In the genomic region with DNA sequence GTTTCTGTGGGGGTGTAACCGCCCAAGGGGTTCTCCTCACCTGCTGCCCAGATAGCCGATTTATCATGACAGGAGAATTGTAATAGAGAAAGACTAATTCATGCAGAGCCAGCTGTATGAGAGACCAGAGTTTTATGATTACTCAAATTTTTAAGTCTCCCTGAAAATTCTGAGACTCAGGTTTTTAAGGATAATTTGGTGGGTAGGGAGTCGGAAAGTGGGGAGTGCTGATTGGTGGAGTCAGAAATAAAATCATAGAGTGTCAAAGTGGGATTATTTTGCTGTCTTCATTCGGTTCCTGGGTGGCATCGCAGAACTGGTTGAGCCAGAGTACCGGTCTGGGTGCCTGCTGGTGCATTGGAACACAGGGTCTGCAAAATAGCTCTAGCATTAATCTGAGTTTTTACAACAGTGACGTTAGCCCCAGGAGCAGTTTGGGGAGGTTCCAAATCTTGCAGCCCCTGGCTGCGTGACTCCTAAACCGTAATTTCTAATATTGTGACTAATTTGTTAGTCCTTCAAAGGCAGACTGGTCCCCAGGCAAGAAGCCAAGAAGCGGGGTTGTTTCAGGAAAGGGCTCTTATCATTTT, we compare ENCODE assay signal across 9 cellular contexts. TPM values are rescaled to one million over a fixed set of nuclear protein-coding genes. Genes with fewer than 3 reads are reported as not detected.
A peak's percentile ranks its signal among the peaks of the same experiment; 100 is the strongest.
DNase-seq lines count a peak whose midpoint lies in the region; ATAC-seq and TF ChIP-seq lines count a peak whose summit lies in the region.
"Had no signal": no experiment of that assay in that cellular context is flagged by ENCODE, and none has a peak within 500 bp of the region (broad histone marks: within the 10 kb centered on the region; RNA-seq: fewer than 3 reads in every experiment).

No MANE protein-coding gene starts in this region.

- H3K4me1 ChIP-seq in HCT116 (ENCODE audit: control insufficient read depth in 1 of 2, insufficient read depth in 2 of 2, low read length in 2 of 2): peaks cover 29 to 45% of the 10 kb centered on the region in 2 experiments
- peaks cover 0 to 14% of the 10 kb centered on the region in 2 donors for H3K4me1 ChIP-seq in left lung
- H3K4me1 ChIP-seq: pancreas had no signal

- CTCF ChIA-PET in AG04449 (lab: Yijun Ruan, JAX): interaction anchor here (1.0 to 1.3 kb wide), 2 partner anchors 14 to 296 kb away, joined by 4 read pairs; no protein-coding TSS in a partner anchor
- CTCF ChIA-PET in HCT116 (lab: Charles Lee): no interaction called here

- no peak overlapping the region for H3K4me3 Mint-ChIP-seq in stimulated activated naive B cell treated with anti-CD40 and anti-IgM and Interleukin-4, amounts not matched to agents 10 μg/mL and 1 μg/mL and 100 μg/mL, for 72 hours

- H3K27ac ChIP-seq in HCT116 (ENCODE audit: low read depth, low read length): peak overlapping the region; percentile 65
- no peak overlapping the region for H3K27ac ChIP-seq in left lung

- POLR2A ChIA-PET in AG04449 (lab: Yijun Ruan, JAX): no interaction called here
- POLR2A ChIA-PET in HCT116 (lab: Charles Lee): no interaction called here

- no peaks in the 10 kb centered on the region for H3K27me3 Mint-ChIP-seq in stimulated activated naive B cell treated with anti-CD40 and anti-IgM and Interleukin-4, amounts not matched to agents 10 μg/mL and 1 μg/mL and 100 μg/mL, for 72 hours

- no peak for TF ChIP-seq RAD21 in HCT116 (IDR thresholded peaks at IDR 0.05; ENCODE audit: low read depth)

- no peaks in the 10 kb centered on the region for H3K9me2 ChIP-seq in HCT116 (ENCODE audit: insufficient read depth)

- BruUV-seq in HCT116 (replicated peaks; lab: Mats Ljungman, UMichigan): no TSS peak

- H3K36me3 Mint-ChIP-seq in stimulated activated naive B cell treated with anti-CD40 and anti-IgM and Interleukin-4, amounts not matched to agents 10 μg/mL and 1 μg/mL and 100 μg/mL, for 72 hours: no peaks in the 10 kb centered on the region

- no peak for TF ChIP-seq POLR2A in HCT116 (IDR thresholded peaks at IDR 0.05; ENCODE audit: borderline replicate concordance, extremely low read depth, insufficient read depth, insufficient read length)

- in situ Hi-C loops in astrocyte of the cerebellum (cut with HindIII; ENCODE audit: low sequenced_read_pairs): no loop called here

- DNase-seq in AG04449 (ENCODE audit: low read depth, low spot score) (peak; percentile 66), HCT116 (ENCODE audit: low read depth, low spot score) (peak; percentile 35), astrocyte of the cerebellum (ENCODE audit: low read depth) (peak; percentile 56), left lung (peak; percentile 34 to 39)
- DNase-seq in stimulated activated naive B cell treated with anti-CD40 and anti-IgM and Interleukin-4, amounts not matched to agents 10 μg/mL and 1 μg/mL and 100 μg/mL, for 72 hours: no peak

- RAD21 ChIA-PET in HCT116 (lab: Charles Lee; ENCODE audit: low non-redundant PET in 1 of 2, low total read pairs in 2 of 2, uncharacterized antibody in 2 of 2, unreplicated experiment in 2 of 2): no interaction called here

- H3K9me3 Mint-ChIP-seq in stimulated activated naive B cell treated with anti-CD40 and anti-IgM and Interleukin-4, amounts not matched to agents 10 μg/mL and 1 μg/mL and 100 μg/mL, for 72 hours: no peaks in the 10 kb centered on the region

- no peak overlapping the region for H3K27ac Mint-ChIP-seq in stimulated activated naive B cell treated with anti-CD40 and anti-IgM and Interleukin-4, amounts not matched to agents 10 μg/mL and 1 μg/mL and 100 μg/mL, for 72 hours

- H3K36me3 ChIP-seq in HCT116 (ENCODE audit: control insufficient read depth in 1 of 2, insufficient read depth in 2 of 2, low read length in 2 of 2): no peaks in the 10 kb centered on the region
- no peaks in the 10 kb centered on the region for H3K36me3 ChIP-seq in left lung
- H3K36me3 ChIP-seq: pancreas had no signal

- H2AFZ ChIP-seq in HCT116 (ENCODE audit: low read depth, low read length, poor library complexity, severe bottlenecking): peak overlapping the region; percentile 79

- H3K27me3 ChIP-seq in HCT116 (ENCODE audit: insufficient read depth, low read length) (no peaks in the 10 kb centered on the region), left lung (no peaks in the 10 kb centered on the region)
- H3K27me3 ChIP-seq: pancreas had no signal

- intact Hi-C loops in HCT116 (cut with micrococcal nuclease): no loop called here
- intact Hi-C loops in left lung (cut with DNase I): no loop called here

- no peak for TF ChIP-seq CTCF in AG04449 (IDR thresholded peaks at IDR 0.05; ENCODE audit: insufficient read depth, low read length, missing control alignments)
- no peak for TF ChIP-seq CTCF in HCT116 (IDR thresholded peaks at IDR 0.05 in 2 of 3, conservative IDR thresholded peaks at IDR 0.05 in 1 of 3; ENCODE audit: borderline replicate concordance in 1 of 3, insufficient read depth in 1 of 3, low read depth in 2 of 3, low read length in 2 of 3)
- TF ChIP-seq CTCF in astrocyte of the cerebellum (IDR thresholded peaks at IDR 0.05; ENCODE audit: low read depth, low read length, missing control alignments): no peak
- TF ChIP-seq CTCF in left lung (IDR thresholded peaks at IDR 0.05): no peak

- H3K79me2 ChIP-seq in HCT116 (ENCODE audit: insufficient read depth, low read length): no peaks in the 10 kb centered on the region

- no peaks in the 10 kb centered on the region for H3K4me1 Mint-ChIP-seq in stimulated activated naive B cell treated with anti-CD40 and anti-IgM and Interleukin-4, amounts not matched to agents 10 μg/mL and 1 μg/mL and 100 μg/mL, for 72 hours

- no peaks in the 10 kb centered on the region for H4K20me1 ChIP-seq in HCT116 (ENCODE audit: insufficient read depth)

- peak overlapping the region; percentile 56 for H3K4me2 ChIP-seq in HCT116 (ENCODE audit: low read length)

- no peak overlapping the region for H3K4me3 ChIP-seq in AG04449 (ENCODE audit: low read depth, low read length)
- H3K4me3 ChIP-seq in HCT116 (replicated peaks in 1 of 2; ENCODE audit: low read depth in 1 of 2, low read length in 2 of 2): peak overlapping the region in 1 of 2 experiments; percentile 5; a peak in 2 of 4 replicates
- H3K4me3 ChIP-seq in astrocyte of the cerebellum (ENCODE audit: low read depth, low read length): no peak overlapping the region
- H3K4me3 ChIP-seq in left lung: no peak overlapping the region
- H3K4me3 ChIP-seq: pancreas had no signal

- H3K9ac ChIP-seq in HCT116 (ENCODE audit: low read length): peak overlapping the region; percentile 54

- ATAC-seq in HCT116: peak; percentile 39
- ATAC-seq in left lung: peak; percentile 37
- ATAC-seq in GM21390 (IDR thresholded peaks at IDR 0.05; ENCODE audit: unreplicated experiment): no peak
- no peak for ATAC-seq in stimulated activated naive B cell treated with anti-CD40 and anti-IgM and Interleukin-4, amounts not matched to agents 10 μg/mL and 1 μg/mL and 100 μg/mL, for 72 hours (replicated peaks)
- ATAC-seq in GM21786 (IDR thresholded peaks at IDR 0.05; ENCODE audit: unreplicated experiment): no peak
- ATAC-seq in GM18517 (IDR thresholded peaks at IDR 0.05; ENCODE audit: unreplicated experiment): no peak

- H3K9me3 ChIP-seq in HCT116 (ENCODE audit: control insufficient read depth in 1 of 2, insufficient read depth in 1 of 2, low read depth in 1 of 2, low read length in 2 of 2) (peaks cover 0 to 4% of the 10 kb centered on the region in 2 experiments; a peak in 1 of 4 replicates), left lung (no peaks in the 10 kb centered on the region)
- H3K9me3 ChIP-seq: pancreas had no signal

TF ChIP-seq in HCT116, 20 proteins besides CTCF, POLR2A, EP300 and RAD21 (continues in another document):
- TF ChIP-seq FOSL1 (IDR thresholded peaks at IDR 0.05; ENCODE audit: low read depth): peak; percentile 51; the same call in 1 of the 2 replicates
- TF ChIP-seq SP1 (IDR thresholded peaks at IDR 0.05; ENCODE audit: low read depth): peak; percentile 53
- peak; percentile 35 for TF ChIP-seq TCF7L2 (IDR thresholded peaks at IDR 0.05; ENCODE audit: borderline replicate concordance, extremely low read depth, insufficient read depth, insufficient read length)
- TF ChIP-seq EZH2 (IDR thresholded peaks at IDR 0.05): no peak
- TF ChIP-seq YY1 (IDR thresholded peaks at IDR 0.05; ENCODE audit: extremely low read depth, insufficient replicate concordance, low read depth, low read length): peak; percentile 14
- no peak for TF ChIP-seq SRF (IDR thresholded peaks at IDR 0.05; ENCODE audit: low read depth)
- no peak for TF ChIP-seq REST (IDR thresholded peaks at IDR 0.05; ENCODE audit: low read depth)
- peak; percentile 15; the same call in 1 of the 2 replicates for TF ChIP-seq MAX (IDR thresholded peaks at IDR 0.05)

RNA-seq across cellular contexts. Expression of gene GPRIN2, which starts 32.5 kb away (rescaled TPM):
- 1.7 TPM for total RNA-seq in HCT116 (2021; ENCODE audit: unreplicated experiment)
- polyA plus RNA-seq in HCT116 (2012): 1.0 TPM in 2 replicates
- total RNA-seq in left lung: 10 to 100 TPM; 20.2 to 39.8 TPM

RNA-seq across cellular contexts. Expression of gene SYT15, which starts 55.0 kb away (rescaled TPM):
- 1.6 TPM for total RNA-seq in HCT116 (2021; ENCODE audit: unreplicated experiment)
- 0.35 and 0.51 TPM in 2 replicates for polyA plus RNA-seq in HCT116 (2012)
- 10 to 100 TPM; 20.1 to 30.9 TPM for total RNA-seq in left lung

RNA-seq across cellular contexts. Expression of gene NPY4R, which starts 58.2 kb away (rescaled TPM):
- total RNA-seq in HCT116 (2021; ENCODE audit: unreplicated experiment): not detected
- 0.04 TPM in 1 of 2 replicates, not detected in the other for polyA plus RNA-seq in HCT116 (2012)
- total RNA-seq in left lung: under 1 TPM; 0.32 to 0.58 TPM
- total RNA-seq: pancreas had no signal
- polyA plus RNA-seq: pancreas had no signal

Comparison
In these comparisons a context has a peak if more than half of its experiments do, and no peak if none do; other contexts are left out.
1. ATAC-seq: peak in HCT116 (single experiment) and left lung (single experiment); none in GM21390 (single experiment), stimulated activated naive B cell treated with anti-CD40 and anti-IgM and Interleukin-4, amounts not matched to agents 10 μg/mL and 1 μg/mL and 100 μg/mL, for 72 hours (0 of 2), GM21786 (single experiment) and GM18517 (single experiment).